Comparison of ENCODE assay signal across 1 cellular context in the genomic region with DNA sequence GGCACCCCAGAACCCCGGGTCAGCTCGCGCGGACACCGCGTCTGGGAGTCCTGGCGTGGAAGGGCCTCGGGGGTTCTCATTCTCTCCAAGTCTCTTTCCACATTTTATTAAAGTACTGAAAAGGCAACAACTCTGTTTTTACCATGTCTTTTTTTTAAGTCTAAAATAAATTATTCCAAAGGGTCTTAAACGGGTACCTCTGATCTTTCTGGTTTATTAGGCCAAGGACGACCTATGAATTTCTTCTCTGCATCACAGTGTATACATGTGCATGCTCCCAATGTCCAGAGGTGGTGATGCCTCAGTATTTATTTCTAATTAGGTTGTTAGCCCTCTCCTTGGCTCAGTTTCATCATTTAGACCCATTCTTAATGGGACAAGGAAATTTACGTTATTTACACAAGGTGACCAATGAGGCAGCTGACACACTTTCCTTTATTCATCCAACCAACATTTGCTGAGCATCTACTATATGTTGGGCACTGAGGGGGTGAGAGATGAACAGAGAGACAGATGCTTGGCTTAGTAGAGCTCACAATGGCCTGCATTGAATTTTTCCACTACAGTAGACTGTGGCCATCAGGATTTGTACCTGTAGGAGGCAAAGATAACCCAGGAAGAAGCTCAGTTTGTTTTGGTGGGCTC.
TF ChIP-seq lines count a peak whose summit lies in the region.

No MANE protein-coding gene starts in this region.

TF ChIP-seq in HCT116, 20 proteins besides CTCF, POLR2A, EP300 and RAD21:
- no peak for TF ChIP-seq EGR1 (IDR thresholded peaks at IDR 0.05; ENCODE audit: low read depth)
- TF ChIP-seq CEBPB (IDR thresholded peaks at IDR 0.05; ENCODE audit: low read depth), result no peak
- TF ChIP-seq ELF1 (IDR thresholded peaks at IDR 0.05; ENCODE audit: borderline replicate concordance, low read depth), result no peak
- TF ChIP-seq, protein P1, sequence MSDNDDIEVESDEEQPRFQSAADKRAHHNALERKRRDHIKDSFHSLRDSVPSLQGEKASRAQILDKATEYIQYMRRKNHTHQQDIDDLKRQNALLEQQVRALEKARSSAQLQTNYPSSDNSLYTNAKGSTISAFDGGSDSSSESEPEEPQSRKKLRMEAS (IDR thresholded peaks at IDR 0.05), result no peak
- TF ChIP-seq ZFX (IDR thresholded peaks at IDR 0.05), result no peak
